ENCODE assay signal across 20 cellular contexts in genomic region chr20:16599257-16599656, GRCh38.
"Had no signal": no experiment of that assay in that cellular context is flagged by ENCODE, and none has a peak within 500 bp of the region (broad histone marks: within the 10 kb centered on the region; RNA-seq: fewer than 3 reads in every experiment).

No MANE protein-coding gene starts in this region.

- H3K4me3 Mint-ChIP-seq: activated T-helper 1 cell treated with anti-CD3 and anti-CD28 coated beads, Interleukin-12 subunit alpha, Interleukin-12 subunit beta, Interleukin-2, Interleukin-4 antibody, amounts not matched to agents 30 ng/mL and 10 ng/mL and 1 ng/mL, durations not matched to agents 14 hours and 24 hours and 36 hours; endodermal cell; mesothelial cell of epicardium; naive thymus-derived CD8-positive, alpha-beta T cell; neural progenitor cell had no signal

- H3K4me1 Mint-ChIP-seq: endodermal cell, mesothelial cell of epicardium, neural progenitor cell had no signal

- ATAC-seq: gastroesophageal sphincter, right lobe of liver, SK-N-SH treated with all-trans-retinoic acid at 6 μM for 48 hours, upper lobe of right lung had no signal

- DNase-seq: activated gamma-delta T cell treated with Interleukin-2 at 50 U/mL for 16 hours; cerebellar nuclear complex; endodermal cell; head of caudate nucleus; hypothalamus; left ventricle myocardium inferior; naive thymus-derived CD8-positive, alpha-beta T cell; posterior cingulate gyrus; right lobe of liver; stimulated activated naive CD4-positive, alpha-beta T cell treated with Interleukin-2 at 50 U/mL for 16 hours; substantia nigra; thyroid gland; upper lobe of right lung had no signal

- H3K27ac Mint-ChIP-seq: activated T-helper 1 cell treated with anti-CD3 and anti-CD28 coated beads, Interleukin-12 subunit alpha, Interleukin-12 subunit beta, Interleukin-2, Interleukin-4 antibody, amounts not matched to agents 30 ng/mL and 10 ng/mL and 1 ng/mL, durations not matched to agents 14 hours and 24 hours and 36 hours; endodermal cell; mesothelial cell of epicardium; naive thymus-derived CD8-positive, alpha-beta T cell; neural progenitor cell had no signal

- H3K36me3 Mint-ChIP-seq: mesothelial cell of epicardium; naive thymus-derived CD8-positive, alpha-beta T cell; neural progenitor cell had no signal

- H3K4me3 ChIP-seq: coronary artery, gastroesophageal sphincter, left ventricle myocardium inferior, neural progenitor cell, right lobe of liver, skin epidermis, thyroid gland, upper lobe of right lung had no signal

- H3K9me3 Mint-ChIP-seq: activated T-helper 1 cell treated with anti-CD3 and anti-CD28 coated beads, Interleukin-12 subunit alpha, Interleukin-12 subunit beta, Interleukin-2, Interleukin-4 antibody, amounts not matched to agents 30 ng/mL and 10 ng/mL and 1 ng/mL, durations not matched to agents 14 hours and 24 hours and 36 hours; endodermal cell; mesothelial cell of epicardium; naive thymus-derived CD8-positive, alpha-beta T cell; neural progenitor cell had no signal
